Comparison of ENCODE assay signal across 8 cellular contexts in the genomic region with DNA sequence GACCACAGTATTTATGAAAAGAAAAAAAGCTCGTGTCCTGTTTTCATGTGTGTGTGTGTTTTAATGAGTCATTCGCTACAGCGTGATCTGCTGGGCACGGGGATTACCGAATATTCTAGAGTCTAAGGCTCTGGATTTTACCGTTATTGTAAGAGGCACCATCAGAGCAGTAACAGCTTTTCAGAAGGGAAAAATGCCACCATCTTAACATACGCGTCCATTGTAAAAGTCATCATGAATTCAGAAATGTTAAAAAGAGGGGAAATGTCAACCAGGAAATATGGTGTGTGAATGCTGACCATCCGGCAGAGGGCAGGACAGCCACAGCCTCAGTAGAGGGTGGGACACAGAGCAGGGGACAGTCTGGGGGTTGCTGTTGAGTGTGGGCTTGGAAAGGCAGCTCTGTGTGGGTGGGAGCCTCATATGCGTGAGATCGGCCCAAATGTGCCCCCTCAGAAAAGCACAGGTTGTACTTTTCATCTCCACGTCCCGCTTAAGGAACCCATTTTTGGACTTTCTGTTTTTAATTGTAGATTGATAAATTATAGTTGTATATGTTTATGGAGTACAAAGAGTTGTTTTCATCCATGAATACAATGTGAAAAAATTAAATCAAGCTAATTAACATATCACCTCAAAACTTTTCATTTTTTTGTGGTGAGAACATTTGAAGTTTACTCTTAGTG.
DNase-seq lines count a peak whose midpoint lies in the region; TF ChIP-seq lines count a peak whose summit lies in the region.

No MANE protein-coding gene starts in this region.

- peak; percentile 51 to 64 for DNase-seq in T47D (ENCODE audit: low read depth in 1 of 2, low spot score in 1 of 2)
- DNase-seq in MCF 10A (ENCODE audit: unreplicated experiment): no peak
- DNase-seq in SK-N-DZ (ENCODE audit: low spot score): peak; percentile 71
- DNase-seq in left ventricle myocardium inferior: no peak
- no peak for DNase-seq in vagina (ENCODE audit: extremely low spot score in 2 of 2)
- no peak for DNase-seq in NK-92 (lab: John Stamatoyannopoulos, UW; ENCODE audit: unreplicated experiment)
- DNase-seq in cortex of kidney (lab: John Stamatoyannopoulos, UW): no peak
- DNase-seq in activated gamma-delta T cell treated with Interleukin-2 at 50 U/mL for 16 hours: no peak

- no peak overlapping the region for H3K27ac Mint-ChIP-seq in MCF 10A (ENCODE audit: low read depth, unreplicated experiment)

- H3K4me1 Mint-ChIP-seq in MCF 10A (ENCODE audit: insufficient read depth, unreplicated experiment): no peaks in the 10 kb centered on the region

- BruUV-seq in MCF 10A (replicated peaks; lab: Mats Ljungman, UMichigan): no TSS peak

- no peaks in the 10 kb centered on the region for H3K36me3 Mint-ChIP-seq in MCF 10A (ENCODE audit: insufficient read depth, unreplicated experiment)

- CTCF ChIA-PET in MCF 10A (lab: Yijun Ruan, JAX): interaction anchor here (0.6 to 1.7 kb wide), 4 partner anchors 36 to 400 kb away, joined by 3 to 5 read pairs (median 4); no protein-coding TSS in a partner anchor

- H3K27me3 ChIP-seq in left ventricle myocardium inferior (ENCODE audit: low read depth) (peaks cover 25% of the 10 kb centered on the region), vagina (no peaks in the 10 kb centered on the region)

- no peaks in the 10 kb centered on the region for H3K27me3 Mint-ChIP-seq in MCF 10A (ENCODE audit: insufficient read depth, unreplicated experiment)

- no peak overlapping the region for H3K27ac ChIP-seq in left ventricle myocardium inferior (replicated peaks)
- H3K27ac ChIP-seq in vagina: peak overlapping the region; percentile 87

- in situ Hi-C loops in T47D (cut with HindIII; ENCODE audit: low pct_unique_long_range_greater_than_20kb, low sequenced_read_pairs): no loop called here

- H3K9me3 Mint-ChIP-seq in MCF 10A (ENCODE audit: unreplicated experiment): no peaks in the 10 kb centered on the region

- H3K36me3 ChIP-seq in left ventricle myocardium inferior (no peaks in the 10 kb centered on the region), vagina (no peaks in the 10 kb centered on the region)

- intact Hi-C loops in MCF 10A (cut with micrococcal nuclease) (no loop called here), left ventricle myocardium inferior (cut with micrococcal nuclease) (no loop called here), vagina (cut with DNase I) (no loop called here)

- no peak for TF ChIP-seq POLR2A in vagina (IDR thresholded peaks at IDR 0.05)

- POLR2A ChIA-PET in MCF 10A (lab: Yijun Ruan, JAX): no interaction called here

- no peak overlapping the region for H3K4me3 Mint-ChIP-seq in MCF 10A (ENCODE audit: unreplicated experiment)

- H3K9me3 ChIP-seq in left ventricle myocardium inferior (replicated peaks): peaks cover 8% of the 10 kb centered on the region
- H3K9me3 ChIP-seq in vagina: no peaks in the 10 kb centered on the region

- no peak for TF ChIP-seq CTCF in MCF 10A (IDR thresholded peaks at IDR 0.05; ENCODE audit: unreplicated experiment)
- TF ChIP-seq CTCF in left ventricle myocardium inferior (IDR thresholded peaks at IDR 0.05; ENCODE audit: borderline replicate concordance): peak; percentile 56
- TF ChIP-seq CTCF in vagina (IDR thresholded peaks at IDR 0.05): peak; percentile 34 to 70 (median 58)

- H3K4me3 ChIP-seq in left ventricle myocardium inferior (no peak overlapping the region), vagina (no peak overlapping the region)

- H3K4me1 ChIP-seq in left ventricle myocardium inferior (peaks cover 11% of the 10 kb centered on the region), vagina (peaks cover 15% of the 10 kb centered on the region)

Comparison
In these comparisons a context has a peak if more than half of its experiments do, and no peak if none do; other contexts are left out.
1. DNase-seq: peak in T47D (2 of 2) and SK-N-DZ (single experiment); none in MCF 10A (single experiment), left ventricle myocardium inferior (single experiment), vagina (0 of 2), NK-92 (single experiment), cortex of kidney (single experiment) and activated gamma-delta T cell treated with Interleukin-2 at 50 U/mL for 16 hours (single experiment).